ENCODE assay signal across 29 cellular contexts in the genomic region with DNA sequence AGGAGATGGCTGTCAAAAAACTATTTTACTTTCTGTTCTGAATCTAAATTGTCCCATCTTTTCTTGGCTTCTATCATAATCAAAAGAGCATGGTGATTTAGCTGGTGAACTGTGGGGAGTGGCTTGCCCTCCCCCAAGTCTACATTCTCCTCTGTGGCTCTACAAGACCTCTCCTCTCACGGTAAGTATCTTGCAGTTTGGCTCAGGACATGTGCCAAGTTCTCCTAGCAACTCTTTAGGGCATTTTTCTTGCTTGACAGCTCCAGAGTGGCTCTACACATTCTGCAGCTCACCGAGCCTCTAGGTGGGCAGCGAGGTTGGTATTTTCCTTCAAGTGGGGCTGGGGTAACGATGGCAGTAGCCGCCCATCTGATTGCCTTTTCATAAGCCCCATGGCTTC. TPM values are rescaled to one million over a fixed set of nuclear protein-coding genes. Genes with fewer than 3 reads are reported as not detected.
"Had no signal": no experiment of that assay in that cellular context is flagged by ENCODE, and none has a peak within 500 bp of the region (broad histone marks: within the 10 kb centered on the region; RNA-seq: fewer than 3 reads in every experiment).

No MANE protein-coding gene starts in this region.

- DNase-seq: activated CD4-positive, alpha-beta T cell treated with anti-CD3 and anti-CD28 coated beads, Interleukin-2, amount 10 ng/mL, durations not matched to agents 24 days and 14 days; activated CD4-positive, alpha-beta T cell treated with anti-CD3 and anti-CD28 coated beads, Interleukin-2, amount 50 U/mL, for 4 hours; activated CD8-positive, alpha-beta T cell treated with anti-CD3 and anti-CD28 coated beads for 36 hours; activated effector memory CD4-positive, alpha-beta T cell treated with anti-CD3 and anti-CD28 coated beads, Interleukin-2, amount 50 U/mL, for 16 hours; activated naive CD4-positive, alpha-beta T cell; activated naive CD4-positive, alpha-beta T cell treated with anti-CD3 and anti-CD28 coated beads, Interleukin-2, amount 50 U/mL, for 16 hours; activated naive CD8-positive, alpha-beta T cell treated with anti-CD3 and anti-CD28 coated beads for 36 hours; activated T-cell treated with anti-CD3 and anti-CD28 coated beads, Interleukin-2, amount 50 U/mL, for 1 hour; activated T-cell treated with anti-CD3 and anti-CD28 coated beads, Interleukin-2, amount 50 U/mL, for 72 hours; amniotic stem cell; aorta; NCI-H1092 treated with DMSO at 0.1 percent for 48 hours; NCI-H1417; NCI-H146; NCI-H187; NCI-H2029 treated with DMSO at 0.1 percent for 48 hours; NCI-H2107; NCI-H226; NCI-H446 treated with DMSO at 0.1 percent for 48 hours; NCI-H524; NCI-H69; NCI-H82; SHP77; SJCRH30 had no signal

- H3K36me3 ChIP-seq: cardiac muscle cell, SJCRH30 had no signal

- H3K27ac ChIP-seq: cardiac muscle cell, SJCRH30, SK-N-MC had no signal

- H3K27me3 ChIP-seq: cardiac muscle cell had no signal

- H3K4me1 ChIP-seq: SJCRH30 had no signal

- ATAC-seq: activated CD8-positive, alpha-beta T cell treated with anti-CD3 and anti-CD28 coated beads for 36 hours; activated T-cell treated with anti-CD3 and anti-CD28 coated beads, Interleukin-2, amount 50 U/mL, for 72 hours; activated T-helper 17 cell treated with anti-CD3 and anti-CD28 coated beads, Interleukin-2, amount 50 U/mL, for 72 hours; Panc1 had no signal

- H3K4me3 ChIP-seq: cardiac muscle cell, SJCRH30, SK-N-MC had no signal

- H3K9me3 ChIP-seq: SJCRH30 had no signal

RNA-seq across cellular contexts. Expression of a gene that starts 29.1 kb away (rescaled TPM):
- total RNA-seq: RPMI7951 had no signal
